1 cellular context compared by ENCODE assay signal in genomic region chr7:27179503-27180430, GRCh38.
TF ChIP-seq lines count a peak whose summit lies in the region.

No MANE protein-coding gene starts in this region.

TF ChIP-seq in H1, 55 proteins besides CTCF, POLR2A, EP300 and RAD21:
- no peak for TF ChIP-seq BCL11A (IDR thresholded peaks at IDR 0.05; ENCODE audit: low read depth in 2 of 2, low read length in 2 of 2)
- TF ChIP-seq TCF12 (IDR thresholded peaks at IDR 0.05; ENCODE audit: low read depth, low read length), result peak; percentile 73; the same call in 1 of the 2 replicates
- no peak for TF ChIP-seq KDM4A (IDR thresholded peaks at IDR 0.05; ENCODE audit: low read depth, low read length, severe bottlenecking)
- TF ChIP-seq TEAD4 (IDR thresholded peaks at IDR 0.05; ENCODE audit: low read depth, low read length), result 0 out of 2 replicates have a peak, but pooled peaks have one; percentile 8
- TF ChIP-seq CBX8 (IDR thresholded peaks at IDR 0.05; ENCODE audit: borderline replicate concordance, low read depth, low read length), result no peak
- peak; percentile 64 for TF ChIP-seq EZH2 (IDR thresholded peaks at IDR 0.05; ENCODE audit: low read depth, low read length, severe bottlenecking)
- peak; percentile 29; the same call in 1 of the 2 replicates for TF ChIP-seq SP1 (IDR thresholded peaks at IDR 0.05; ENCODE audit: low read depth, low read length)
- peak; percentile 65; the same call in 1 of the 2 replicates for TF ChIP-seq GABPA (IDR thresholded peaks at IDR 0.05; ENCODE audit: borderline replicate concordance, insufficient read depth, low read length)
- no peak for TF ChIP-seq ATF2 (IDR thresholded peaks at IDR 0.05; ENCODE audit: low read length)
- no peak for TF ChIP-seq ATF3 (IDR thresholded peaks at IDR 0.05; ENCODE audit: insufficient read depth, low read depth, low read length)
- peak; percentile 91 for TF ChIP-seq SUZ12 (IDR thresholded peaks at IDR 0.05; ENCODE audit: low read length)
- TF ChIP-seq USF2 (IDR thresholded peaks at IDR 0.05; ENCODE audit: low read length), result no peak
- TF ChIP-seq CHD7 (IDR thresholded peaks at IDR 0.05; ENCODE audit: insufficient replicate concordance, low read length), result no peak
- TF ChIP-seq ASH2L (IDR thresholded peaks at IDR 0.05; ENCODE audit: low read length), result no peak
- no peak for TF ChIP-seq CHD1 (IDR thresholded peaks at IDR 0.05; ENCODE audit: low read depth, low read length)
- no peak for TF ChIP-seq TAF7 (optimal IDR thresholded peaks at IDR 0.05; ENCODE audit: borderline replicate concordance, low read depth, low read length)
- TF ChIP-seq CTBP2 (IDR thresholded peaks at IDR 0.05; ENCODE audit: borderline replicate concordance, insufficient read depth, insufficient read length, low read length), result no peak
- TF ChIP-seq YY1 (IDR thresholded peaks at IDR 0.05; ENCODE audit: low read depth, low read length), result 0 out of 2 replicates have a peak, but pooled peaks have one; percentile 36
- no peak for TF ChIP-seq HDAC6 (IDR thresholded peaks at IDR 0.05; ENCODE audit: low read depth, low read length)
- TF ChIP-seq RNF2 (IDR thresholded peaks at IDR 0.05; ENCODE audit: borderline replicate concordance, low read depth, low read length, missing control alignments, poor library complexity, severe bottlenecking), result peak; percentile 95
- peak; percentile 2 for TF ChIP-seq NANOG (IDR thresholded peaks at IDR 0.05; ENCODE audit: insufficient read depth, low read depth, low read length, poor library complexity, severe bottlenecking)
- no peak for TF ChIP-seq RXRA (IDR thresholded peaks at IDR 0.05; ENCODE audit: insufficient read depth, low read depth, low read length)
- TF ChIP-seq POLR2AphosphoS5 (IDR thresholded peaks at IDR 0.05; ENCODE audit: low read depth, low read length), result no peak
- TF ChIP-seq JUN (IDR thresholded peaks at IDR 0.05; ENCODE audit: low read depth, low read length), result no peak
- no peak for TF ChIP-seq NRF1 (IDR thresholded peaks at IDR 0.05; ENCODE audit: low read depth, low read length)
